Comparison of ENCODE assay signal across 22 cellular contexts in genomic region chr7:41415473-41416207, GRCh38.
"Had no signal": no experiment of that assay in that cellular context is flagged by ENCODE, and none has a peak within 500 bp of the region (broad histone marks: within the 10 kb centered on the region; RNA-seq: fewer than 3 reads in every experiment).

No MANE protein-coding gene starts in this region.

- H3K4me3 ChIP-seq: gastroesophageal sphincter, lung, thyroid gland, upper lobe of right lung had no signal

- DNase-seq: activated CD4-positive, alpha-beta T cell treated with anti-CD3 and anti-CD28 coated beads, Interleukin-2, amount 10 ng/mL, durations not matched to agents 7 days and 5 days; activated CD4-positive, CD25-positive, alpha-beta regulatory T cell treated with anti-CD3 and anti-CD28 coated beads, Interleukin-2, amount 50 U/mL, for 72 hours; activated CD8-positive, alpha-beta memory T cell treated with anti-CD3 and anti-CD28 coated beads, Interleukin-2, amount 10 ng/mL, durations not matched to agents 7 days and 5 days; activated CD8-positive, alpha-beta T cell treated with anti-CD3 and anti-CD28 coated beads for 36 hours; activated effector memory CD4-positive, alpha-beta T cell treated with anti-CD3 and anti-CD28 coated beads, Interleukin-2, amount 50 U/mL, for 16 hours; activated naive CD4-positive, alpha-beta T cell treated with anti-CD3 and anti-CD28 coated beads, Interleukin-2, amount 50 U/mL, for 16 hours; activated naive CD8-positive, alpha-beta T cell treated with anti-CD3 and anti-CD28 coated beads, Interleukin-2, amount 50 U/mL, for 24 hours; activated T-cell treated with anti-CD3 and anti-CD28 coated beads for 4 hours; effector CD4-positive, alpha-beta T cell; head of caudate nucleus; islet precursor cell; left colon; naive thymus-derived CD8-positive, alpha-beta T cell; stimulated activated CD4-positive, alpha-beta T cell treated with anti-CD3 and anti-CD28 coated beads, Interleukin-4, amount 100 ng/mL, for 4 hours; stimulated activated naive CD8-positive, alpha-beta T cell treated with anti-CD3 and anti-CD28 coated beads, Interleukin-15, Interleukin-2, amounts not matched to agents 100 U/mL and 50 U/mL, for 24 hours; T-helper 1 cell; thyroid gland; upper lobe of right lung; WERI-Rb-1 had no signal

- H3K36me3 Mint-ChIP-seq: activated CD8-positive, alpha-beta memory T cell treated with anti-CD3 and anti-CD28 coated beads, Interleukin-2, amount 10 ng/mL, durations not matched to agents 7 days and 5 days; naive thymus-derived CD8-positive, alpha-beta T cell had no signal

- H3K36me3 ChIP-seq: gastroesophageal sphincter, thyroid gland, upper lobe of right lung, WERI-Rb-1 had no signal

- H3K9me3 Mint-ChIP-seq: dendritic cell treated with granulocyte-macrophage colony-stimulating factor and Interleukin-4, amounts not matched to agents 40 ng/mL and 50 ng/mL, for 4 days had no signal

- H3K27ac Mint-ChIP-seq: activated CD4-positive, alpha-beta T cell treated with anti-CD3 and anti-CD28 coated beads, Interleukin-2, amount 10 ng/mL, durations not matched to agents 7 days and 5 days; activated CD8-positive, alpha-beta memory T cell treated with anti-CD3 and anti-CD28 coated beads, Interleukin-2, amount 10 ng/mL, durations not matched to agents 7 days and 5 days; activated CD8-positive, alpha-beta T cell treated with anti-CD3 and anti-CD28 coated beads for 36 hours; activated naive CD8-positive, alpha-beta T cell treated with anti-CD3 and anti-CD28 coated beads, Interleukin-2, amount 50 U/mL, for 24 hours; dendritic cell treated with granulocyte-macrophage colony-stimulating factor and Interleukin-4, amounts not matched to agents 40 ng/mL and 50 ng/mL, for 4 days; naive thymus-derived CD8-positive, alpha-beta T cell had no signal

- H3K27ac ChIP-seq: gastroesophageal sphincter, thyroid gland, upper lobe of right lung, WERI-Rb-1 had no signal

- H3K9me3 ChIP-seq: gastroesophageal sphincter, thyroid gland, upper lobe of right lung had no signal

- ATAC-seq: activated CD8-positive, alpha-beta memory T cell treated with anti-CD3 and anti-CD28 coated beads, Interleukin-2, amount 10 ng/mL, durations not matched to agents 7 days and 5 days; activated CD8-positive, alpha-beta T cell treated with anti-CD3 and anti-CD28 coated beads for 36 hours; activated naive CD8-positive, alpha-beta T cell treated with anti-CD3 and anti-CD28 coated beads, Interleukin-2, amount 50 U/mL, for 24 hours; gastroesophageal sphincter; left colon; naive thymus-derived CD8-positive, alpha-beta T cell; stimulated activated naive CD8-positive, alpha-beta T cell treated with anti-CD3 and anti-CD28 coated beads, Interleukin-15, Interleukin-2, amounts not matched to agents 100 U/mL and 50 U/mL, for 24 hours; upper lobe of right lung had no signal

- H3K4me1 ChIP-seq: gastroesophageal sphincter, thyroid gland, upper lobe of right lung had no signal

- H3K4me3 Mint-ChIP-seq: activated CD4-positive, alpha-beta T cell treated with anti-CD3 and anti-CD28 coated beads, Interleukin-2, amount 10 ng/mL, durations not matched to agents 7 days and 5 days; activated CD8-positive, alpha-beta memory T cell treated with anti-CD3 and anti-CD28 coated beads, Interleukin-2, amount 10 ng/mL, durations not matched to agents 7 days and 5 days; activated CD8-positive, alpha-beta T cell treated with anti-CD3 and anti-CD28 coated beads for 36 hours; activated naive CD8-positive, alpha-beta T cell treated with anti-CD3 and anti-CD28 coated beads, Interleukin-2, amount 50 U/mL, for 24 hours; dendritic cell treated with granulocyte-macrophage colony-stimulating factor and Interleukin-4, amounts not matched to agents 40 ng/mL and 50 ng/mL, for 4 days; naive thymus-derived CD8-positive, alpha-beta T cell had no signal

- H3K27me3 Mint-ChIP-seq: activated CD4-positive, alpha-beta T cell treated with anti-CD3 and anti-CD28 coated beads, Interleukin-2, amount 10 ng/mL, durations not matched to agents 7 days and 5 days; activated CD8-positive, alpha-beta memory T cell treated with anti-CD3 and anti-CD28 coated beads, Interleukin-2, amount 10 ng/mL, durations not matched to agents 7 days and 5 days; activated CD8-positive, alpha-beta T cell treated with anti-CD3 and anti-CD28 coated beads for 36 hours; dendritic cell treated with granulocyte-macrophage colony-stimulating factor and Interleukin-4, amounts not matched to agents 40 ng/mL and 50 ng/mL, for 4 days had no signal

- H3K27me3 ChIP-seq: gastroesophageal sphincter, thyroid gland, upper lobe of right lung had no signal

- H3K4me1 Mint-ChIP-seq: activated CD4-positive, alpha-beta T cell treated with anti-CD3 and anti-CD28 coated beads, Interleukin-2, amount 10 ng/mL, durations not matched to agents 7 days and 5 days; activated CD8-positive, alpha-beta memory T cell treated with anti-CD3 and anti-CD28 coated beads, Interleukin-2, amount 10 ng/mL, durations not matched to agents 7 days and 5 days; activated naive CD8-positive, alpha-beta T cell treated with anti-CD3 and anti-CD28 coated beads, Interleukin-2, amount 50 U/mL, for 24 hours; naive thymus-derived CD8-positive, alpha-beta T cell had no signal
